In genomic region chr11:126645206-126645605, GRCh38 we compare ENCODE assay signal across 19 cellular contexts.
DNase-seq lines count a peak whose midpoint lies in the region; ATAC-seq and TF ChIP-seq lines count a peak whose summit lies in the region.
"Had no signal": no experiment of that assay in that cellular context is flagged by ENCODE, and none has a peak within 500 bp of the region (broad histone marks: within the 10 kb centered on the region; RNA-seq: fewer than 3 reads in every experiment).

No MANE protein-coding gene starts in this region.

- no peak overlapping the region for H3K9ac ChIP-seq in adipocyte (ENCODE audit: low read length)
- H3K9ac ChIP-seq: BLaER1 had no signal

- H3K9me3 ChIP-seq in adipocyte (ENCODE audit: control insufficient read depth, low read length) (no peaks in the 10 kb centered on the region), osteoblast (ENCODE audit: low read depth, low read length) (no peaks in the 10 kb centered on the region)
- H3K9me3 ChIP-seq: BLaER1 had no signal

- H3K27ac ChIP-seq in osteoblast (ENCODE audit: low read depth, low read length) = peak overlapping the region; percentile 5
- H3K27ac ChIP-seq: BLaER1 had no signal

- H4K20me1 ChIP-seq in osteoblast (ENCODE audit: insufficient read depth, low read length) = no peaks in the 10 kb centered on the region
- H4K20me1 ChIP-seq: BLaER1 had no signal

- no peaks in the 10 kb centered on the region for H3K27me3 ChIP-seq in adipocyte (replicated peaks; ENCODE audit: control insufficient read depth, insufficient read depth, low read length)
- no peaks in the 10 kb centered on the region for H3K27me3 ChIP-seq in osteoblast (ENCODE audit: insufficient read depth, low read length)
- H3K27me3 ChIP-seq: BLaER1 had no signal

- H3K79me2 ChIP-seq in osteoblast (ENCODE audit: insufficient read depth, low read length) = no peaks in the 10 kb centered on the region

- TF ChIP-seq CTCF in osteoblast (IDR thresholded peaks at IDR 0.05; ENCODE audit: extremely low read depth, low read depth, low read length) = no peak

- H3K4me3 ChIP-seq in adipocyte (ENCODE audit: low read length) (no peak overlapping the region), osteoblast (ENCODE audit: insufficient read depth, low read length) (no peak overlapping the region)
- H3K4me3 ChIP-seq: BLaER1 had no signal

- DNase-seq in EH (ENCODE audit: low read depth) (peak; percentile 74), LHCN-M2 (ENCODE audit: low read depth) (peak; percentile 35), adipocyte (ENCODE audit: low read depth) (peak; percentile 51), osteoblast (ENCODE audit: insufficient read length, low spot score, missing footprints) (peak; percentile 83), HPDE6-E6E7 (ENCODE audit: extremely low spot score) (no peak), left colon (no peak)
- DNase-seq: ACHN; DMS 273 treated with DMSO at 0.1 percent for 48 hours; HFFc6; Kasumi-1; MV-4-11; NCI-H1436; NCI-H2081 treated with DMSO at 0.1 percent for 48 hours; NCI-H2227 treated with DMSO at 0.1 percent for 48 hours; NCI-H526; NK-92 treated with Interleukin-12 subunit alpha and Interleukin-12 subunit beta, amount 100 ng/mL, for 24 hours had no signal

- H3K36me3 ChIP-seq in adipocyte (ENCODE audit: control insufficient read depth, insufficient read depth, low read length, severe bottlenecking) (no peaks in the 10 kb centered on the region), osteoblast (ENCODE audit: insufficient read depth, low read length) (no peaks in the 10 kb centered on the region)
- H3K36me3 ChIP-seq: BLaER1 had no signal

- intact Hi-C loops in left colon (cut with DNase I, micrococcal nuclease) = no loop called here

- no peak for ATAC-seq in GM21737 (IDR thresholded peaks at IDR 0.05; ENCODE audit: unreplicated experiment)
- no peak for ATAC-seq in left colon
- ATAC-seq: HepG2 had no signal

- no peak overlapping the region for H2AFZ ChIP-seq in osteoblast (ENCODE audit: low read length)

- H3K4me1 ChIP-seq in adipocyte (ENCODE audit: control insufficient read depth, insufficient read depth, low read length) (peaks cover 16% of the 10 kb centered on the region), osteoblast (ENCODE audit: insufficient read depth, low read length) (peaks cover 36% of the 10 kb centered on the region)
- H3K4me1 ChIP-seq: BLaER1 had no signal

- H3K4me2 ChIP-seq in osteoblast (ENCODE audit: insufficient read depth, low read length) = peak overlapping the region; percentile 49
- H3K4me2 ChIP-seq: BLaER1 had no signal

Comparison
In these comparisons a context has a peak if more than half of its experiments do, and no peak if none do; other contexts are left out.
1. DNase-seq: peak in EH (single experiment), LHCN-M2 (single experiment), adipocyte (single experiment) and osteoblast (single experiment); none in HPDE6-E6E7 (single experiment) and left colon (0 of 2).